9 cellular contexts compared by ENCODE assay signal in genomic region chr15:56537881-56538280, GRCh38.
DNase-seq lines count a peak whose midpoint lies in the region; ATAC-seq lines count a peak whose summit lies in the region.
"Had no signal": no experiment of that assay in that cellular context is flagged by ENCODE, and none has a peak within 500 bp of the region (broad histone marks: within the 10 kb centered on the region; RNA-seq: fewer than 3 reads in every experiment).

No MANE protein-coding gene starts in this region.

- ATAC-seq in GM18867 (IDR thresholded peaks at IDR 0.05; ENCODE audit: unreplicated experiment) (peak; percentile 96), HG03108 (IDR thresholded peaks at IDR 0.05; ENCODE audit: unreplicated experiment) (no peak), GM18868 (IDR thresholded peaks at IDR 0.05; ENCODE audit: unreplicated experiment) (no peak)

- DNase-seq in NCI-H446 treated with DMSO at 0.1 percent for 48 hours (lab: John Stamatoyannopoulos, UW) (peak; percentile 21), HPDE6-E6E7 (ENCODE audit: extremely low spot score) (no peak), medulla oblongata (ENCODE audit: extremely low spot score) (no peak)
- peak; percentile 7 to 12 for DNase-seq in activated T-helper 1 cell treated with anti-CD3 and anti-CD28 coated beads, Interleukin-2, amount 50 U/mL, for 16 hours (ENCODE audit: low read depth in 1 of 2, low spot score in 1 of 2)
- peak; percentile 10 for DNase-seq in stimulated activated CD4-positive, alpha-beta T cell treated with anti-CD3 and anti-CD28 coated beads, Interleukin-4, amount 100 ng/mL, for 24 hours
- DNase-seq: NCI-H510A had no signal

Comparison
In these comparisons a context has a peak if more than half of its experiments do, and no peak if none do; other contexts are left out.
1. DNase-seq: peak in NCI-H446 treated with DMSO at 0.1 percent for 48 hours (single experiment), activated T-helper 1 cell treated with anti-CD3 and anti-CD28 coated beads, Interleukin-2, amount 50 U/mL, for 16 hours (2 of 2) and stimulated activated CD4-positive, alpha-beta T cell treated with anti-CD3 and anti-CD28 coated beads, Interleukin-4, amount 100 ng/mL, for 24 hours (single experiment); none in HPDE6-E6E7 (single experiment) and medulla oblongata (single experiment).